Comparison of ENCODE assay signal across 17 cellular contexts in genomic region chr2:217512259-217512658, GRCh38.
A peak's percentile ranks its signal among the peaks of the same experiment; 100 is the strongest.
DNase-seq lines count a peak whose midpoint lies in the region; ATAC-seq lines count a peak whose summit lies in the region.
"Had no signal": no experiment of that assay in that cellular context is flagged by ENCODE, and none has a peak within 500 bp of the region (broad histone marks: within the 10 kb centered on the region; RNA-seq: fewer than 3 reads in every experiment).

No MANE protein-coding gene starts in this region.

- H3K27me3 ChIP-seq in adipocyte (replicated peaks; ENCODE audit: control insufficient read depth, insufficient read depth, low read length) = no peaks in the 10 kb centered on the region
- H3K27me3 ChIP-seq: Peyer's patch, SJSA1 had no signal

- H3K9me3 Mint-ChIP-seq in stimulated activated naive CD8-positive, alpha-beta T cell treated with anti-CD3 and anti-CD28 coated beads, Interleukin-15, amount 100 ng/mL, for 72 hours = no peaks in the 10 kb centered on the region
- H3K9me3 Mint-ChIP-seq: GM23338 had no signal

- peak; percentile 49 for ATAC-seq in stimulated activated naive CD8-positive, alpha-beta T cell treated with anti-CD3 and anti-CD28 coated beads, Interleukin-15, Interleukin-2, amounts not matched to agents 100 U/mL and 50 U/mL, for 24 hours
- ATAC-seq in stimulated activated naive CD8-positive, alpha-beta T cell treated with anti-CD3 and anti-CD28 coated beads, Interleukin-15, amount 100 ng/mL, for 72 hours = no peak
- ATAC-seq in HG03097 (IDR thresholded peaks at IDR 0.05; ENCODE audit: low FRiP score, unreplicated experiment) = no peak
- ATAC-seq in HG02759 (IDR thresholded peaks at IDR 0.05; ENCODE audit: unreplicated experiment) = no peak
- ATAC-seq: GM23338 had no signal

- no peak overlapping the region for H3K27ac Mint-ChIP-seq in stimulated activated naive CD8-positive, alpha-beta T cell treated with anti-CD3 and anti-CD28 coated beads, Interleukin-15, amount 100 ng/mL, for 72 hours
- H3K27ac Mint-ChIP-seq: CD8-positive, alpha-beta memory T cell; GM23338 had no signal

- peaks cover 57% of the 10 kb centered on the region for H3K4me1 ChIP-seq in adipocyte (ENCODE audit: control insufficient read depth, insufficient read depth, low read length)
- H3K4me1 ChIP-seq: Peyer's patch had no signal

- peaks cover 11% of the 10 kb centered on the region for H3K4me1 Mint-ChIP-seq in stimulated activated naive CD8-positive, alpha-beta T cell treated with anti-CD3 and anti-CD28 coated beads, Interleukin-15, amount 100 ng/mL, for 72 hours
- H3K4me1 Mint-ChIP-seq: CD8-positive, alpha-beta memory T cell had no signal

- no peak for DNase-seq in stimulated activated naive CD8-positive, alpha-beta T cell treated with anti-CD3 and anti-CD28 coated beads, Interleukin-15, Interleukin-2, amounts not matched to agents 100 U/mL and 50 U/mL, for 24 hours
- no peak for DNase-seq in stimulated activated naive CD8-positive, alpha-beta T cell treated with anti-CD3 and anti-CD28 coated beads, Interleukin-15, amount 100 ng/mL, for 72 hours
- no peak for DNase-seq in adipocyte (ENCODE audit: low read depth)
- DNase-seq in myocyte (ENCODE audit: low read depth) = peak; percentile 35
- DNase-seq in GM03348 (ENCODE audit: low spot score) = no peak
- DNase-seq in SIG-M5 (lab: John Stamatoyannopoulos, UW) = no peak
- DNase-seq: CD8-positive, alpha-beta memory T cell; NCI-H187; NCI-H446; NCI-H526; Peyer's patch had no signal

- no peaks in the 10 kb centered on the region for H3K36me3 ChIP-seq in adipocyte (ENCODE audit: control insufficient read depth, insufficient read depth, low read length, severe bottlenecking)
- H3K36me3 ChIP-seq: HAP-1, Peyer's patch, SJSA1 had no signal

- H3K9me3 ChIP-seq in adipocyte (ENCODE audit: control insufficient read depth, low read length) = no peaks in the 10 kb centered on the region
- H3K9me3 ChIP-seq: HAP-1, Peyer's patch, SJSA1 had no signal

- no peak overlapping the region for H3K4me3 ChIP-seq in adipocyte (ENCODE audit: low read length)
- H3K4me3 ChIP-seq: GM23338, HAP-1, Peyer's patch, SJSA1 had no signal

- H3K27me3 Mint-ChIP-seq in stimulated activated naive CD8-positive, alpha-beta T cell treated with anti-CD3 and anti-CD28 coated beads, Interleukin-15, amount 100 ng/mL, for 72 hours = no peaks in the 10 kb centered on the region

- H3K4me3 Mint-ChIP-seq in stimulated activated naive CD8-positive, alpha-beta T cell treated with anti-CD3 and anti-CD28 coated beads, Interleukin-15, amount 100 ng/mL, for 72 hours = no peak overlapping the region
- H3K4me3 Mint-ChIP-seq: CD8-positive, alpha-beta memory T cell; GM23338 had no signal

- peak overlapping the region; percentile 12 for H3K9ac ChIP-seq in adipocyte (ENCODE audit: low read length)
- H3K9ac ChIP-seq: KMS-11 had no signal
